12 cellular contexts compared by ENCODE assay signal in the genomic region with DNA sequence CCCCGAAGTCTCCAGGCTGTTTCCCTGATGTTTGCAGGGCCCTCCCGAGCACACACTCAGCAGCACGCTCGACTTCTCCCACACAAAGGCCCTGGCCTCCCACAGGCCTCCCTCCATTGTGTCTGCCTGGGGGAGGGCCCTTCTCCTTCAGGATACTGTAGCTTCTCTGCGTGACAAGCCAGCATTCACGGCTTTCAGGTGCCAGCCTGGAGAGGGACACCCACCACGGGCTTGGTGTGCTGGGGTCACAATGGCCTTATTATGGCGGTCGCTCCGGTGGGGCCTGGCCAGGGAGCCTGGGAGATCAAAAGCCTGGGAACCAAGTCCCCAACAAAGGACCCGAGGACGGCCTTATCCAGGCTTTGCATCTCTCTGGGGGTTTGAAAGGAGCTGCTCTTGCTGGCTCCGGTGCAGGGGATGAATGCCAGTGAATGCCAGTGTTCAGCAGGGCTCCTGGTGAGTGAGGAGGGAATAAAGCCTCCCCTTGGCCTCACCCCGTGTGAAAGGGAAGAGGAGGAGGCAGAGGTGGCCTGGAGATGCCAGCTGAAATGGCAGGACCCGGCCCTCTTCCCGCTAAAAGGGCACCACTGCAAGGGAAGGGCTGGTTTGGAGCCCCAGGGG. TPM values are rescaled to one million over a fixed set of nuclear protein-coding genes. Genes with fewer than 3 reads are reported as not detected.
DNase-seq lines count a peak whose midpoint lies in the region; ATAC-seq and TF ChIP-seq lines count a peak whose summit lies in the region.
"Had no signal": no experiment of that assay in that cellular context is flagged by ENCODE, and none has a peak within 500 bp of the region (broad histone marks: within the 10 kb centered on the region; RNA-seq: fewer than 3 reads in every experiment).

No MANE protein-coding gene starts in this region.

- no peak for ATAC-seq in PC-3
- no peak for ATAC-seq in T-helper 17 cell

- no peaks in the 10 kb centered on the region for H3K9me2 ChIP-seq in PC-3 (replicated peaks; ENCODE audit: low read length)

- no peak overlapping the region for H2AFZ ChIP-seq in PC-3 (ENCODE audit: low read length)

- H3K4me3 ChIP-seq in PC-3 (ENCODE audit: low read length) (no peak overlapping the region), fibroblast of pulmonary artery (replicated peaks; ENCODE audit: low read depth, low read length) (no peak overlapping the region)
- H3K4me3 ChIP-seq: pancreas had no signal

- peaks cover 41% of the 10 kb centered on the region for H3K4me1 ChIP-seq in PC-3 (ENCODE audit: insufficient read depth, low read length)

- H3K9me3 ChIP-seq in PC-3 (ENCODE audit: low read length) (no peaks in the 10 kb centered on the region), T-helper 17 cell (ENCODE audit: control insufficient read depth, low read length, poor library complexity, severe bottlenecking) (no peaks in the 10 kb centered on the region)
- H3K9me3 ChIP-seq: pancreas had no signal

- peak overlapping the region; percentile 39; the same call in 1 of the 2 replicates for H3K27ac ChIP-seq in PC-3 (ENCODE audit: low read length)

- H3K27ac Mint-ChIP-seq in progenitor cell of endocrine pancreas = peak overlapping the region; percentile 16
- no peak overlapping the region for H3K27ac Mint-ChIP-seq in T-helper 17 cell

- POLR2A ChIA-PET in PC-3 (lab: Charles Lee; ENCODE audit: unreplicated experiment) = no interaction called here

- H4K20me1 ChIP-seq in PC-3 (ENCODE audit: low read length) = no peaks in the 10 kb centered on the region

- no peaks in the 10 kb centered on the region for H3K36me3 Mint-ChIP-seq in progenitor cell of endocrine pancreas (ENCODE audit: insufficient read depth)
- peaks cover 3% of the 10 kb centered on the region for H3K36me3 Mint-ChIP-seq in T-helper 17 cell (ENCODE audit: low read depth)

- H3K27me3 Mint-ChIP-seq in progenitor cell of endocrine pancreas (peaks cover 6% of the 10 kb centered on the region), T-helper 17 cell (no peaks in the 10 kb centered on the region)
- H3K27me3 Mint-ChIP-seq: activated CD4-positive, alpha-beta T cell treated with anti-CD3 and anti-CD28 coated beads, Interleukin-2, amount 10 ng/mL, durations not matched to agents 24 days and 14 days had no signal

- DNase-seq in DMS79 treated with DMSO at 0.1 percent for 48 hours (lab: John Stamatoyannopoulos, UW) (peak; percentile 54), PC-3 (no peak), fibroblast of pulmonary artery (ENCODE audit: low read depth) (peak; percentile 78), progenitor cell of endocrine pancreas (ENCODE audit: low spot score, unreplicated experiment) (no peak), T-helper 17 cell (no peak), DMS 273 treated with DMSO at 0.1 percent for 48 hours (lab: John Stamatoyannopoulos, UW) (no peak), NCI-H1436 (lab: John Stamatoyannopoulos, UW) (no peak), NCI-H2227 (lab: John Stamatoyannopoulos, UW; ENCODE audit: unreplicated experiment) (no peak)
- DNase-seq: activated CD4-positive, alpha-beta T cell treated with anti-CD3 and anti-CD28 coated beads, Interleukin-2, amount 10 ng/mL, durations not matched to agents 24 days and 14 days; effector memory CD4-positive, alpha-beta T cell; NCI-H1105 had no signal

- CTCF ChIA-PET in PC-3 (lab: Charles Lee) = interaction anchor here (0.5 kb wide), 1 partner anchor 154 kb away, joined by 4 read pairs; no protein-coding TSS in a partner anchor

- H3F3A ChIP-seq in PC-3 (ENCODE audit: low read length, unreplicated experiment) = no peaks in the 10 kb centered on the region

- BruUV-seq in PC-3 (replicated peaks; lab: Mats Ljungman, UMichigan) = no TSS peak

- no peaks in the 10 kb centered on the region for H3K9me3 Mint-ChIP-seq in progenitor cell of endocrine pancreas (ENCODE audit: low read depth)
- H3K9me3 Mint-ChIP-seq: activated CD4-positive, alpha-beta T cell treated with anti-CD3 and anti-CD28 coated beads, Interleukin-2, amount 10 ng/mL, durations not matched to agents 24 days and 14 days had no signal

- no peaks in the 10 kb centered on the region for H3K79me2 ChIP-seq in PC-3 (ENCODE audit: low read length)

- H3K36me3 ChIP-seq in PC-3 (ENCODE audit: low read depth, low read length) = no peaks in the 10 kb centered on the region

- H3K4me1 Mint-ChIP-seq in progenitor cell of endocrine pancreas (ENCODE audit: low read depth) (peaks cover 19% of the 10 kb centered on the region), T-helper 17 cell (peaks cover 27% of the 10 kb centered on the region)

- TF ChIP-seq CTCF in PC-3 (conservative IDR thresholded peaks at IDR 0.05; ENCODE audit: low read depth, low read length) (no peak), fibroblast of pulmonary artery (IDR thresholded peaks at IDR 0.05; ENCODE audit: low read length, missing control alignments) (no peak), progenitor cell of endocrine pancreas (IDR thresholded peaks at IDR 0.05; ENCODE audit: unreplicated experiment) (no peak)

- H3K4me2 ChIP-seq in PC-3 (ENCODE audit: low read length) = no peak overlapping the region

- no peak overlapping the region for H3K9ac ChIP-seq in PC-3 (ENCODE audit: low read length)

- H3K27me3 ChIP-seq in PC-3 (ENCODE audit: low read length) = no peaks in the 10 kb centered on the region
- H3K27me3 ChIP-seq: pancreas had no signal

- intact Hi-C loops in PC-3 (cut with micrococcal nuclease) = no loop called here

- no peak overlapping the region for H3K4me3 Mint-ChIP-seq in progenitor cell of endocrine pancreas (ENCODE audit: low read depth)
- H3K4me3 Mint-ChIP-seq in T-helper 17 cell = no peak overlapping the region
- H3K4me3 Mint-ChIP-seq: activated CD4-positive, alpha-beta T cell treated with anti-CD3 and anti-CD28 coated beads, Interleukin-2, amount 10 ng/mL, durations not matched to agents 24 days and 14 days had no signal

RNA-seq across cellular contexts. Expression of gene TRAF6, which starts 55.0 kb away (rescaled TPM):
- 4.0 and 4.1 TPM in 2 replicates for total RNA-seq in PC-3 (2014; rRNA removed)
- total RNA-seq in progenitor cell of endocrine pancreas = 15.1 and 16.9 TPM in 2 replicates
- total RNA-seq in T-helper 17 cell = 10 to 100 TPM; 20.2 to 26.2 TPM

Comparison
In these comparisons a context has a peak if more than half of its experiments do, and no peak if none do; other contexts are left out.
1. DNase-seq: peak in DMS79 treated with DMSO at 0.1 percent for 48 hours (single experiment) and fibroblast of pulmonary artery (single experiment); none in PC-3 (single experiment), progenitor cell of endocrine pancreas (single experiment), T-helper 17 cell (0 of 3), DMS 273 treated with DMSO at 0.1 percent for 48 hours (single experiment), NCI-H1436 (single experiment) and NCI-H2227 (single experiment).